ENCODE assay signal across 8 cellular contexts in genomic region chr12:1591029-1591428, GRCh38. TPM values are rescaled to one million over a fixed set of nuclear protein-coding genes. Genes with fewer than 3 reads are reported as not detected.
DNase-seq lines count a peak whose midpoint lies in the region; ATAC-seq, FAIRE-seq and TF ChIP-seq lines count a peak whose summit lies in the region.

No MANE protein-coding gene starts in this region.

- H4K20me1 ChIP-seq in SK-N-SH (ENCODE audit: insufficient read depth) (peaks cover 42% of the 10 kb centered on the region), endothelial cell of umbilical vein (replicated peaks; ENCODE audit: control insufficient read depth, extremely low read depth, insufficient read depth, low read length) (peaks cover 2% of the 10 kb centered on the region)

- H3K4me3 Mint-ChIP-seq in T-helper 2 cell treated with Interferon-gamma antibody and Interleukin-4, amounts not matched to agents 5 μg/mL and 100 μg/mL, for 36 hours = peak overlapping the region; percentile 87

- no TSS peak for BruUV-seq in endothelial cell of umbilical vein (replicated peaks; lab: Mats Ljungman, UMichigan)

- peaks cover 92% of the 10 kb centered on the region for H3K79me2 ChIP-seq in SK-N-SH (ENCODE audit: insufficient read depth)
- peaks cover 17% of the 10 kb centered on the region for H3K79me2 ChIP-seq in endothelial cell of umbilical vein (ENCODE audit: control insufficient read depth, insufficient read depth, low read length)

- intact Hi-C loops in endothelial cell of umbilical vein (cut with micrococcal nuclease) = no loop called here

- peaks cover 59% of the 10 kb centered on the region for H3K4me1 Mint-ChIP-seq in T-helper 2 cell treated with Interferon-gamma antibody and Interleukin-4, amounts not matched to agents 5 μg/mL and 100 μg/mL, for 36 hours (ENCODE audit: low read depth)

- peaks cover 43% of the 10 kb centered on the region for H3K36me3 Mint-ChIP-seq in T-helper 2 cell treated with Interferon-gamma antibody and Interleukin-4, amounts not matched to agents 5 μg/mL and 100 μg/mL, for 36 hours (ENCODE audit: low read depth)

- peak overlapping the region; percentile 25 to 80; a peak in 2 of 4 replicates for H3K4me3 ChIP-seq in SK-N-SH (ENCODE audit: low read depth in 2 of 2, low read length in 1 of 2)
- H3K4me3 ChIP-seq in endothelial cell of umbilical vein (replicated peaks in 1 of 3; ENCODE audit: insufficient read depth in 1 of 3, low read depth in 1 of 3, low read length in 3 of 3) = peak overlapping the region in 1 of 3 experiments; percentile 54
- peak overlapping the region; percentile 58 for H3K4me3 ChIP-seq in rectal smooth muscle tissue (ENCODE audit: low read length)

- H3K27ac Mint-ChIP-seq in T-helper 2 cell treated with Interferon-gamma antibody and Interleukin-4, amounts not matched to agents 5 μg/mL and 100 μg/mL, for 36 hours = peak overlapping the region; percentile 43

- 59% methylated on average over 4 of the region's 4 CpGs for WGBS in SK-N-SH (ENCODE audit: low lambda C conversion rate)

- H3K9me3 ChIP-seq in SK-N-SH (no peaks in the 10 kb centered on the region), endothelial cell of umbilical vein (replicated peaks; ENCODE audit: control insufficient read depth, insufficient read depth, low read length) (no peaks in the 10 kb centered on the region)

- H3K27ac ChIP-seq in SK-N-SH (ENCODE audit: low read depth in 2 of 2, low read length in 1 of 2) (peak overlapping the region in 1 of 2 experiments; percentile 38; a peak in 1 of 4 replicates), endothelial cell of umbilical vein (ENCODE audit: insufficient read depth, low read depth, low read length) (no peak overlapping the region), rectal smooth muscle tissue (ENCODE audit: low read depth, low read length) (no peak overlapping the region)

- TF ChIP-seq EP300 in SK-N-SH (IDR thresholded peaks at IDR 0.05; ENCODE audit: borderline replicate concordance in 1 of 2, low read depth in 1 of 2, low read length in 1 of 2) = no peak

- TF ChIP-seq CTCF in SK-N-SH (IDR thresholded peaks at IDR 0.05) = no peak
- TF ChIP-seq CTCF in endothelial cell of umbilical vein (IDR thresholded peaks at IDR 0.05; ENCODE audit: extremely low read depth in 1 of 2, insufficient read depth in 1 of 2, low read depth in 1 of 2, low read length in 2 of 2) = no peak

- no peaks in the 10 kb centered on the region for H3K9me2 ChIP-seq in SK-N-SH

- CTCF ChIA-PET in SK-N-SH (lab: Yijun Ruan, JAX) = interaction anchor here (0.6 to 4.2 kb wide), 6 partner anchors 8 to 1628 kb away, joined by 3 to 38 read pairs (median 11); partner anchors contain the start of genes RAD52 and WNT5B
- CTCF ChIA-PET in endothelial cell of umbilical vein (lab: Charles Lee) = interaction anchor here (2.9 to 5.6 kb wide), 3 partner anchors 7 to 474 kb away, joined by 25 to 41 read pairs (median 33); no protein-coding TSS in a partner anchor

- dilution Hi-C loops in endothelial cell of umbilical vein (cut with MboI; ENCODE audit: extremely low pct_ligation_motif_present, low sequenced_read_pairs) = no loop called here

- no peak overlapping the region for H2AFZ ChIP-seq in SK-N-SH (ENCODE audit: low read depth)
- no peak overlapping the region for H2AFZ ChIP-seq in endothelial cell of umbilical vein (ENCODE audit: low read depth, low read length)

- H3K9me3 Mint-ChIP-seq in T-helper 2 cell treated with Interferon-gamma antibody and Interleukin-4, amounts not matched to agents 5 μg/mL and 100 μg/mL, for 36 hours = no peaks in the 10 kb centered on the region

- no peaks in the 10 kb centered on the region for H3K9me1 ChIP-seq in endothelial cell of umbilical vein (replicated peaks; ENCODE audit: control insufficient read depth, extremely low read depth, insufficient read depth, low read length)

- H3K4me1 ChIP-seq in SK-N-SH (ENCODE audit: control insufficient read depth in 1 of 2, insufficient read depth in 2 of 2, low read depth in 1 of 2, low read length in 1 of 2) = peaks cover 30 to 33% of the 10 kb centered on the region in 2 experiments
- H3K4me1 ChIP-seq in endothelial cell of umbilical vein (ENCODE audit: control insufficient read depth, extremely low read depth, insufficient read depth, low read length) = peaks cover 40% of the 10 kb centered on the region
- H3K4me1 ChIP-seq in rectal smooth muscle tissue (ENCODE audit: control insufficient read depth, insufficient read depth, low read length) = peaks cover 32% of the 10 kb centered on the region

- FAIRE-seq in endothelial cell of umbilical vein (lab: Jason Lieb, UNC) = peak; percentile 77

- no peaks in the 10 kb centered on the region for H3K27me3 Mint-ChIP-seq in T-helper 2 cell treated with Interferon-gamma antibody and Interleukin-4, amounts not matched to agents 5 μg/mL and 100 μg/mL, for 36 hours (ENCODE audit: low read depth)

- H3K4me2 ChIP-seq in SK-N-SH = peak overlapping the region; percentile 99
- H3K4me2 ChIP-seq in endothelial cell of umbilical vein (ENCODE audit: insufficient read depth, low read length) = peak overlapping the region; percentile 79

- H3K36me3 ChIP-seq in SK-N-SH (replicated peaks in 1 of 2; ENCODE audit: control insufficient read depth in 1 of 2, insufficient read depth in 2 of 2, low read length in 1 of 2) = peaks cover 10 to 14% of the 10 kb centered on the region in 2 experiments
- no peaks in the 10 kb centered on the region for H3K36me3 ChIP-seq in endothelial cell of umbilical vein (ENCODE audit: control insufficient read depth in 2 of 2, extremely low read depth in 1 of 2, insufficient read depth in 2 of 2, low read length in 2 of 2)
- H3K36me3 ChIP-seq in rectal smooth muscle tissue (ENCODE audit: control insufficient read depth, insufficient read depth, low read length) = no peaks in the 10 kb centered on the region

- POLR2A ChIA-PET in SK-N-SH (lab: Yijun Ruan, JAX) = interaction anchor here (3.1 kb wide), 1 partner anchor 39 kb away, joined by 11 read pairs; the partner anchor contains the start of gene WNT5B
- POLR2A ChIA-PET in endothelial cell of umbilical vein (lab: Charles Lee) = no interaction called here

- no peaks in the 10 kb centered on the region for H3K27me3 ChIP-seq in SK-N-SH (ENCODE audit: insufficient read depth)
- H3K27me3 ChIP-seq in endothelial cell of umbilical vein (ENCODE audit: control insufficient read depth in 2 of 2, insufficient read depth in 2 of 2, low read length in 2 of 2) = no peaks in the 10 kb centered on the region
- H3K27me3 ChIP-seq in rectal smooth muscle tissue (ENCODE audit: control insufficient read depth, insufficient read depth, low read length) = no peaks in the 10 kb centered on the region

- TF ChIP-seq POLR2A in endothelial cell of umbilical vein (IDR thresholded peaks at IDR 0.05; ENCODE audit: low read depth, low read length) = no peak

- DNase-seq in SK-N-SH (no peak), endothelial cell of umbilical vein (ENCODE audit: low read depth, low spot score) (peak; percentile 51), inferior parietal cortex (ENCODE audit: extremely low spot score) (no peak)
- no peak for DNase-seq in T-helper 2 cell treated with Interferon-gamma antibody and Interleukin-4, amounts not matched to agents 5 μg/mL and 100 μg/mL, for 36 hours (ENCODE audit: low spot score)

- TF ChIP-seq RAD21 in SK-N-SH (IDR thresholded peaks at IDR 0.05; ENCODE audit: low read length) = no peak

- peaks cover 24% of the 10 kb centered on the region for H3F3A ChIP-seq in SK-N-SH (replicated peaks; ENCODE audit: insufficient read depth)

- ATAC-seq in SK-N-SH treated with all-trans-retinoic acid at 6 μM for 48 hours (no peak), GM21576 (IDR thresholded peaks at IDR 0.05; ENCODE audit: unreplicated experiment) (no peak), GM19397 (IDR thresholded peaks at IDR 0.05; ENCODE audit: unreplicated experiment) (no peak)

- peak overlapping the region; percentile 61; the same call in 1 of the 2 replicates for H3K9ac ChIP-seq in SK-N-SH
- H3K9ac ChIP-seq in endothelial cell of umbilical vein (replicated peaks; ENCODE audit: extremely low read depth, insufficient read depth, low read length) = no peak overlapping the region
- no peak overlapping the region for H3K9ac ChIP-seq in rectal smooth muscle tissue (ENCODE audit: low read length)

TF ChIP-seq in SK-N-SH, 30 proteins besides CTCF, POLR2A, EP300 and RAD21 (continues in another document):
- no peak for TF ChIP-seq EZH2phosphoT487 (IDR thresholded peaks at IDR 0.05; ENCODE audit: borderline replicate concordance, low read depth)

TF ChIP-seq in SK-N-SH treated with all-trans-retinoic acid at 6 μM for 48 hours, 23 proteins besides CTCF, POLR2A, EP300 and RAD21:
- TF ChIP-seq TOX (CRISPR knock-in tag; IDR thresholded peaks at IDR 0.05; ENCODE audit: borderline replicate concordance) = no peak

TF ChIP-seq in endothelial cell of umbilical vein, 7 proteins besides CTCF, POLR2A, EP300 and RAD21 (continues in another document):
- TF ChIP-seq EZH2 (IDR thresholded peaks at IDR 0.05; ENCODE audit: borderline replicate concordance, low read depth, low read length, severe bottlenecking) = no peak

RNA-seq across cellular contexts. Expression of gene FBXL14, which starts 3.4 kb away (rescaled TPM):
- polyA plus RNA-seq in SK-N-SH (2012; rRNA removed) (11.3 and 12.8 TPM in 2 replicates), endothelial cell of umbilical vein (15.7 and 16.8 TPM in 2 replicates)
- 4.3 and 9.3 TPM in 2 replicates for polyA plus RNA-seq in SK-N-SH (2012; cell fraction: cytosol; rRNA removed)
- 4.7 and 7.0 TPM in 2 replicates for polyA plus RNA-seq in SK-N-SH (2012; cell fraction: nucleus; rRNA removed)
- 10.2 and 11.3 TPM in 2 replicates for total RNA-seq in endothelial cell of umbilical vein
- 8.2 and 10.6 TPM in 2 replicates for polyA plus RNA-seq in endothelial cell of umbilical vein (2011; cell fraction: cytosol; rRNA removed)
- 3.0 and 4.9 TPM in 2 replicates for polyA plus RNA-seq in endothelial cell of umbilical vein (2011; cell fraction: nucleus; rRNA removed)
- 4.8 and 4.9 TPM in 2 replicates for polyA plus RNA-seq in endothelial cell of umbilical vein (2012)
- polyA minus RNA-seq in endothelial cell of umbilical vein = 12.4 and 13.3 TPM in 2 replicates
- polyA minus RNA-seq in endothelial cell of umbilical vein (2011; cell fraction: cytosol; rRNA and poly(A)+ RNA removed) = 12.1 TPM
- 4.7 and 5.1 TPM in 2 replicates for polyA minus RNA-seq in endothelial cell of umbilical vein (2011; cell fraction: nucleus; rRNA and poly(A)+ RNA removed)

RNA-seq across cellular contexts. Expression of gene WNT5B, which starts 38.0 kb away (rescaled TPM):
- polyA plus RNA-seq in SK-N-SH (2012; rRNA removed) = 29.3 and 29.4 TPM in 2 replicates
- polyA plus RNA-seq in SK-N-SH (2012; cell fraction: cytosol; rRNA removed) = 16.5 and 26.4 TPM in 2 replicates
- polyA plus RNA-seq in SK-N-SH (2012; cell fraction: nucleus; rRNA removed) = 30.1 and 32.1 TPM in 2 replicates
- not detected in 2 replicates for total RNA-seq in endothelial cell of umbilical vein
- 0.18 TPM in 1 of 2 replicates, not detected in the other for polyA plus RNA-seq in endothelial cell of umbilical vein
- 0.04 TPM in 1 of 2 replicates, not detected in the other for polyA plus RNA-seq in endothelial cell of umbilical vein (2011; cell fraction: cytosol; rRNA removed)
- 0.07 TPM in 1 of 2 replicates, not detected in the other for polyA plus RNA-seq in endothelial cell of umbilical vein (2011; cell fraction: nucleus; rRNA removed)
- not detected in 2 replicates for polyA plus RNA-seq in endothelial cell of umbilical vein (2012)
- 0.19 TPM in 1 of 2 replicates, not detected in the other for polyA minus RNA-seq in endothelial cell of umbilical vein
- polyA minus RNA-seq in endothelial cell of umbilical vein (2011; cell fraction: cytosol; rRNA and poly(A)+ RNA removed) = not detected
- polyA minus RNA-seq in endothelial cell of umbilical vein (2011; cell fraction: nucleus; rRNA and poly(A)+ RNA removed) = not detected in 2 replicates

Comparison
In these comparisons a context has a peak if more than half of its experiments do, and no peak if none do; other contexts are left out.
1. RNA of gene WNT5B, which starts 38.0 kb away (polyA plus RNA-seq): 16.5 to 32.1 TPM in SK-N-SH; 0.04 to 0.18 TPM in endothelial cell of umbilical vein; every median in the first group is over 10 times any median in the second.